In genomic region chr2:60819155-60819862, GRCh38 we compare ENCODE assay signal across 9 cellular contexts.
A peak's percentile ranks its signal among the peaks of the same experiment; 100 is the strongest.
DNase-seq lines count a peak whose midpoint lies in the region; ATAC-seq and TF ChIP-seq lines count a peak whose summit lies in the region.
"Had no signal": no experiment of that assay in that cellular context is flagged by ENCODE, and none has a peak within 500 bp of the region (broad histone marks: within the 10 kb centered on the region; RNA-seq: fewer than 3 reads in every experiment).

No MANE protein-coding gene starts in this region.

- CTCF ChIA-PET in activated B cell treated with CpG ODN at 0.5 μM for 24 hours (lab: Charles Lee): interaction anchor here (1.6 to 3.3 kb wide), 5 partner anchors 11 to 180 kb away, joined by 4 to 21 read pairs (median 6); no protein-coding TSS in a partner anchor

- H3K36me3 Mint-ChIP-seq in activated B cell treated with CpG ODN at 0.5 μM for 24 hours (ENCODE audit: low read depth): no peaks in the 10 kb centered on the region
- no peaks in the 10 kb centered on the region for H3K36me3 Mint-ChIP-seq in natural killer cell treated with Interleukin-12 subunit alpha and Interleukin-12 subunit beta and Interleukin-15 and Interleukin-18, amount 100 ng/mL, for 72 hours

- H3K27ac ChIP-seq in substantia nigra (ENCODE audit: low read depth, low read length, poor library complexity, severe bottlenecking): no peak overlapping the region

- ATAC-seq in activated B cell treated with CpG ODN at 0.5 μM for 24 hours (ENCODE audit: low read depth): no peak
- ATAC-seq in natural killer cell treated with Interleukin-12 subunit alpha and Interleukin-12 subunit beta and Interleukin-15 and Interleukin-18, amount 100 ng/mL, for 72 hours: peak; percentile 90 to 96
- no peak for ATAC-seq in GM21723 (IDR thresholded peaks at IDR 0.05; ENCODE audit: unreplicated experiment)
- ATAC-seq in HG02973 (IDR thresholded peaks at IDR 0.05; ENCODE audit: unreplicated experiment): no peak

- H3K4me3 Mint-ChIP-seq in activated B cell treated with CpG ODN at 0.5 μM for 24 hours: no peak overlapping the region
- peak overlapping the region; percentile 71 for H3K4me3 Mint-ChIP-seq in natural killer cell treated with Interleukin-12 subunit alpha and Interleukin-12 subunit beta and Interleukin-15 and Interleukin-18, amount 100 ng/mL, for 72 hours
- H3K4me3 Mint-ChIP-seq: dendritic cell treated with granulocyte-macrophage colony-stimulating factor and Interleukin-4, amounts not matched to agents 40 ng/mL and 50 ng/mL, for 4 days had no signal

- intact Hi-C loops in activated B cell treated with CpG ODN at 0.5 μM for 24 hours (cut with micrococcal nuclease): loop anchor here (2.0 kb wide), 1 partner anchor 71 kb away; no protein-coding TSS in a partner anchor

- POLR2A ChIA-PET in activated B cell treated with CpG ODN at 0.5 μM for 24 hours (lab: Charles Lee): interaction anchor here (0.6 to 3.4 kb wide), 6 partner anchors 12 to 65 kb away, joined by 3 to 23 read pairs (median 8); partner anchors contain the start of gene REL

- peaks cover 50% of the 10 kb centered on the region for H3K4me1 Mint-ChIP-seq in activated B cell treated with CpG ODN at 0.5 μM for 24 hours
- H3K4me1 Mint-ChIP-seq in natural killer cell treated with Interleukin-12 subunit alpha and Interleukin-12 subunit beta and Interleukin-15 and Interleukin-18, amount 100 ng/mL, for 72 hours (ENCODE audit: low read depth in 2 of 2): peaks cover 34 to 35% of the 10 kb centered on the region in 2 donors

- no peaks in the 10 kb centered on the region for H3K9me3 Mint-ChIP-seq in activated B cell treated with CpG ODN at 0.5 μM for 24 hours
- H3K9me3 Mint-ChIP-seq in natural killer cell treated with Interleukin-12 subunit alpha and Interleukin-12 subunit beta and Interleukin-15 and Interleukin-18, amount 100 ng/mL, for 72 hours: no peaks in the 10 kb centered on the region
- H3K9me3 Mint-ChIP-seq: dendritic cell treated with granulocyte-macrophage colony-stimulating factor and Interleukin-4, amounts not matched to agents 40 ng/mL and 50 ng/mL, for 4 days had no signal

- DNase-seq in activated B cell treated with CpG ODN at 0.5 μM for 24 hours (no peak), substantia nigra (lab: John Stamatoyannopoulos, UW) (no peak), HUDEP-2 (lab: John Stamatoyannopoulos, UW; ENCODE audit: unreplicated experiment in 76 of 76) (no peak)
- peak; percentile 77 for DNase-seq in activated effector memory CD4-positive, alpha-beta T cell treated with Interleukin-2 at 50 U/mL for 16 hours
- DNase-seq in natural killer cell treated with Interleukin-12 subunit alpha and Interleukin-12 subunit beta and Interleukin-15 and Interleukin-18, amount 100 ng/mL, for 72 hours (ENCODE audit: low spot score): peak; percentile 86
- DNase-seq in stimulated activated naive CD4-positive, alpha-beta T cell (lab: John Stamatoyannopoulos, UW): peak; percentile 73 to 94 (median 88)

- TF ChIP-seq CTCF in activated B cell treated with CpG ODN at 0.5 μM for 24 hours (IDR thresholded peaks at IDR 0.05): no peak

- peak overlapping the region; percentile 67 for H3K27ac Mint-ChIP-seq in activated B cell treated with CpG ODN at 0.5 μM for 24 hours
- H3K27ac Mint-ChIP-seq in natural killer cell treated with Interleukin-12 subunit alpha and Interleukin-12 subunit beta and Interleukin-15 and Interleukin-18, amount 100 ng/mL, for 72 hours: peak overlapping the region; percentile 77 to 91
- H3K27ac Mint-ChIP-seq: dendritic cell treated with granulocyte-macrophage colony-stimulating factor and Interleukin-4, amounts not matched to agents 40 ng/mL and 50 ng/mL, for 4 days had no signal

- no peaks in the 10 kb centered on the region for H3K27me3 Mint-ChIP-seq in activated B cell treated with CpG ODN at 0.5 μM for 24 hours
- H3K27me3 Mint-ChIP-seq in natural killer cell treated with Interleukin-12 subunit alpha and Interleukin-12 subunit beta and Interleukin-15 and Interleukin-18, amount 100 ng/mL, for 72 hours: no peaks in the 10 kb centered on the region
- H3K27me3 Mint-ChIP-seq: dendritic cell treated with granulocyte-macrophage colony-stimulating factor and Interleukin-4, amounts not matched to agents 40 ng/mL and 50 ng/mL, for 4 days had no signal

Comparison
In these comparisons a context has a peak if more than half of its experiments do, and no peak if none do; other contexts are left out.
1. ATAC-seq: peak in natural killer cell treated with Interleukin-12 subunit alpha and Interleukin-12 subunit beta and Interleukin-15 and Interleukin-18, amount 100 ng/mL, for 72 hours (2 of 2); none in activated B cell treated with CpG ODN at 0.5 μM for 24 hours (single experiment), GM21723 (single experiment) and HG02973 (single experiment).
2. DNase-seq: peak in activated effector memory CD4-positive, alpha-beta T cell treated with Interleukin-2 at 50 U/mL for 16 hours (single experiment), natural killer cell treated with Interleukin-12 subunit alpha and Interleukin-12 subunit beta and Interleukin-15 and Interleukin-18, amount 100 ng/mL, for 72 hours (single experiment) and stimulated activated naive CD4-positive, alpha-beta T cell (6 of 6); none in activated B cell treated with CpG ODN at 0.5 μM for 24 hours (single experiment), substantia nigra (0 of 49) and HUDEP-2 (0 of 76).